In the genomic region with DNA sequence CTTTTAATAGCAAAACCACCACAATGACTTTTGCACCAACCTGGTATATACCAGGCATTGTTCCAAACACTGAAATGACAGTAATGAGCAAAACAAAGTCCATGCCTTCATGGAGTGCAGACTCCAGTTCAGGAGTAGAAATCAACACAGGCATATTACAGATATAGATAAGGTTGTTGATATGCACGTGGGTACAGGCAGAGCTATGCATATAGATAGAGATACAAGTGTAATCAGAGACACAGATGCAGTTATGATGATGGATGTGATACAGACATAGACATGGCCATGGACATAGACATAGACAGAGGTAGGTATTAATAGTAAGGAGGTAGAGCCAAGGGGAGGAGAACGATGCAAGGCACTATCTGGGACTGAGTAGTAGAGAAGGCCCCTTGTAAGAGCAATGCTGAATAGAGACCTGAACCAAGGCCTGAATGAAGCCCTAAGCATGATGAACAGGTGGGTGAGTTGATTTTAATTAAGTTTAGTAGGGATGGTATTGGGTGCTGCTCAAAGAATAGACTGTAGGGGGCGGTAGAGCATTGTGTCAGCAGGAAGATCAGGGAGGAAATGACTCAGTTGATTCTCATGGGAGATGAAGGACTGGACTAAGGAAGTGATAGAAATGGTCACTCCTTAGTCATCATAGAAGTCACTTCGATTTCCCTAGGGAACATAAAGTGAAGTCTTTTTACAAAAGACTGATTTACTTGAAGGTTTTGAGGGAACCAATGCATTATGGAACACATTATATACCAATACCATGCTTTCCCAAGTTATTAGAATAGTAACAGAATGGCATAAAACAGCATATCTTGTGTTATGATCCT, we compare ENCODE assay signal across 1 cellular context.
TF ChIP-seq lines count a peak whose summit lies in the region.

No MANE protein-coding gene starts in this region.

TF ChIP-seq in GM12878, 131 proteins besides CTCF, POLR2A, EP300 and RAD21 (continued from another document and continues in another):
- TF ChIP-seq, protein P1, sequence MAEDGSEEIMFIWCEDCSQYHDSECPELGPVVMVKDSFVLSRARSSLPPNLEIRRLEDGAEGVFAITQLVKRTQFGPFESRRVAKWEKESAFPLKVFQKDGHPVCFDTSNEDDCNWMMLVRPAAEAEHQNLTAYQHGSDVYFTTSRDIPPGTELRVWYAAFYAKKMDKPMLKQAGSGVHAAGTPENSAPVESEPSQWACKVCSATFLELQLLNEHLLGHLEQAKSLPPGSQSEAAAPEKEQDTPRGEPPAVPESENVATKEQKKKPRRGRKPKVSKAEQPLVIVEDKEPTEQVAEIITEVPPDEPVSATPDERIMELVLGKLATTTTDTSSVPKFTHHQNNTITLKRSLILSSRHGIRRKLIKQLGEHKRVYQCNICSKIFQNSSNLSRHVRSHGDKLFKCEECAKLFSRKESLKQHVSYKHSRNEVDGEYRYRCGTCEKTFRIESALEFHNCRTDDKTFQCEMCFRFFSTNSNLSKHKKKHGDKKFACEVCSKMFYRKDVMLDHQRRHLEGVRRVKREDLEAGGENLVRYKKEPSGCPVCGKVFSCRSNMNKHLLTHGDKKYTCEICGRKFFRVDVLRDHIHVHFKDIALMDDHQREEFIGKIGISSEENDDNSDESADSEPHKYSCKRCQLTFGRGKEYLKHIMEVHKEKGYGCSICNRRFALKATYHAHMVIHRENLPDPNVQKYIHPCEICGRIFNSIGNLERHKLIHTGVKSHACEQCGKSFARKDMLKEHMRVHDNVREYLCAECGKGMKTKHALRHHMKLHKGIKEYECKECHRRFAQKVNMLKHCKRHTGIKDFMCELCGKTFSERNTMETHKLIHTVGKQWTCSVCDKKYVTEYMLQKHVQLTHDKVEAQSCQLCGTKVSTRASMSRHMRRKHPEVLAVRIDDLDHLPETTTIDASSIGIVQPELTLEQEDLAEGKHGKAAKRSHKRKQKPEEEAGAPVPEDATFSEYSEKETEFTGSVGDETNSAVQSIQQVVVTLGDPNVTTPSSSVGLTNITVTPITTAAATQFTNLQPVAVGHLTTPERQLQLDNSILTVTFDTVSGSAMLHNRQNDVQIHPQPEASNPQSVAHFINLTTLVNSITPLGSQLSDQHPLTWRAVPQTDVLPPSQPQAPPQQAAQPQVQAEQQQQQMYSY (CRISPR knock-in tag; IDR thresholded peaks at IDR 0.05): no peak
- TF ChIP-seq YBX1 (IDR thresholded peaks at IDR 0.05) (no peak), CHD1 (IDR thresholded peaks at IDR 0.05; ENCODE audit: low read depth, low read length) (no peak), RELA (IDR thresholded peaks at IDR 0.05; ENCODE audit: borderline replicate concordance, partially characterized antibody) (no peak), PML (IDR thresholded peaks at IDR 0.05; ENCODE audit: low read length) (no peak), TCF12 (IDR thresholded peaks at IDR 0.05; ENCODE audit: low read depth, low read length) (no peak), NFXL1 (IDR thresholded peaks at IDR 0.05; ENCODE audit: borderline replicate concordance) (no peak), EED (IDR thresholded peaks at IDR 0.05; ENCODE audit: low read depth) (no peak), SMC3 (IDR thresholded peaks at IDR 0.05; ENCODE audit: borderline replicate concordance, low read length) (peak; percentile 41; the same call in 1 of the 2 replicates), JUND (IDR thresholded peaks at IDR 0.05; ENCODE audit: low read depth, low read length) (peak; percentile 66; the same call in 1 of the 2 replicates), EZH2 (IDR thresholded peaks at IDR 0.05; ENCODE audit: borderline replicate concordance, control insufficient read depth, low read depth, low read length) (no peak), JUNB (IDR thresholded peaks at IDR 0.05) (peak; percentile 83), NBN (IDR thresholded peaks at IDR 0.05) (0 out of 2 replicates have a peak, but pooled peaks have one; percentile 16), ZNF207 (IDR thresholded peaks at IDR 0.05; ENCODE audit: borderline replicate concordance) (no peak), KLF5 (IDR thresholded peaks at IDR 0.05; ENCODE audit: partially characterized antibody) (no peak), NR2F1 (conservative IDR thresholded peaks at IDR 0.05) (no peak), MYC (IDR thresholded peaks at IDR 0.05; ENCODE audit: insufficient read depth, insufficient read length, insufficient replicate concordance, low read length, severe bottlenecking) (no peak), PAX8 (IDR thresholded peaks at IDR 0.05) (no peak), RB1 (IDR thresholded peaks at IDR 0.05; ENCODE audit: borderline replicate concordance) (0 out of 2 replicates have a peak, but pooled peaks have one; percentile 39), MEF2A (IDR thresholded peaks at IDR 0.05; ENCODE audit: insufficient read depth, low read depth, low read length) (no peak), LARP7 (IDR thresholded peaks at IDR 0.05) (no peak)
- TF ChIP-seq, protein P2, sequence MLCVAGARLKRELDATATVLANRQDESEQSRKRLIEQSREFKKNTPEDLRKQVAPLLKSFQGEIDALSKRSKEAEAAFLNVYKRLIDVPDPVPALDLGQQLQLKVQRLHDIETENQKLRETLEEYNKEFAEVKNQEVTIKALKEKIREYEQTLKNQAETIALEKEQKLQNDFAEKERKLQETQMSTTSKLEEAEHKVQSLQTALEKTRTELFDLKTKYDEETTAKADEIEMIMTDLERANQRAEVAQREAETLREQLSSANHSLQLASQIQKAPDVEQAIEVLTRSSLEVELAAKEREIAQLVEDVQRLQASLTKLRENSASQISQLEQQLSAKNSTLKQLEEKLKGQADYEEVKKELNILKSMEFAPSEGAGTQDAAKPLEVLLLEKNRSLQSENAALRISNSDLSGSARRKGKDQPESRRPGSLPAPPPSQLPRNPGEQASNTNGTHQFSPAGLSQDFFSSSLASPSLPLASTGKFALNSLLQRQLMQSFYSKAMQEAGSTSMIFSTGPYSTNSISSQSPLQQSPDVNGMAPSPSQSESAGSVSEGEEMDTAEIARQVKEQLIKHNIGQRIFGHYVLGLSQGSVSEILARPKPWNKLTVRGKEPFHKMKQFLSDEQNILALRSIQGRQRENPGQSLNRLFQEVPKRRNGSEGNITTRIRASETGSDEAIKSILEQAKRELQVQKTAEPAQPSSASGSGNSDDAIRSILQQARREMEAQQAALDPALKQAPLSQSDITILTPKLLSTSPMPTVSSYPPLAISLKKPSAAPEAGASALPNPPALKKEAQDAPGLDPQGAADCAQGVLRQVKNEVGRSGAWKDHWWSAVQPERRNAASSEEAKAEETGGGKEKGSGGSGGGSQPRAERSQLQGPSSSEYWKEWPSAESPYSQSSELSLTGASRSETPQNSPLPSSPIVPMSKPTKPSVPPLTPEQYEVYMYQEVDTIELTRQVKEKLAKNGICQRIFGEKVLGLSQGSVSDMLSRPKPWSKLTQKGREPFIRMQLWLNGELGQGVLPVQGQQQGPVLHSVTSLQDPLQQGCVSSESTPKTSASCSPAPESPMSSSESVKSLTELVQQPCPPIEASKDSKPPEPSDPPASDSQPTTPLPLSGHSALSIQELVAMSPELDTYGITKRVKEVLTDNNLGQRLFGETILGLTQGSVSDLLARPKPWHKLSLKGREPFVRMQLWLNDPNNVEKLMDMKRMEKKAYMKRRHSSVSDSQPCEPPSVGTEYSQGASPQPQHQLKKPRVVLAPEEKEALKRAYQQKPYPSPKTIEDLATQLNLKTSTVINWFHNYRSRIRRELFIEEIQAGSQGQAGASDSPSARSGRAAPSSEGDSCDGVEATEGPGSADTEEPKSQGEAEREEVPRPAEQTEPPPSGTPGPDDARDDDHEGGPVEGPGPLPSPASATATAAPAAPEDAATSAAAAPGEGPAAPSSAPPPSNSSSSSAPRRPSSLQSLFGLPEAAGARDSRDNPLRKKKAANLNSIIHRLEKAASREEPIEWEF (IDR thresholded peaks at IDR 0.05; ENCODE audit: insufficient replicate concordance, low read depth, low read length): no peak
- TF ChIP-seq, protein P3, sequence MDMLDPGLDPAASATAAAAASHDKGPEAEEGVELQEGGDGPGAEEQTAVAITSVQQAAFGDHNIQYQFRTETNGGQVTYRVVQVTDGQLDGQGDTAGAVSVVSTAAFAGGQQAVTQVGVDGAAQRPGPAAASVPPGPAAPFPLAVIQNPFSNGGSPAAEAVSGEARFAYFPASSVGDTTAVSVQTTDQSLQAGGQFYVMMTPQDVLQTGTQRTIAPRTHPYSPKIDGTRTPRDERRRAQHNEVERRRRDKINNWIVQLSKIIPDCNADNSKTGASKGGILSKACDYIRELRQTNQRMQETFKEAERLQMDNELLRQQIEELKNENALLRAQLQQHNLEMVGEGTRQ (IDR thresholded peaks at IDR 0.05; ENCODE audit: borderline replicate concordance, low read depth, low read length): no peak
- TF ChIP-seq, protein P4, sequence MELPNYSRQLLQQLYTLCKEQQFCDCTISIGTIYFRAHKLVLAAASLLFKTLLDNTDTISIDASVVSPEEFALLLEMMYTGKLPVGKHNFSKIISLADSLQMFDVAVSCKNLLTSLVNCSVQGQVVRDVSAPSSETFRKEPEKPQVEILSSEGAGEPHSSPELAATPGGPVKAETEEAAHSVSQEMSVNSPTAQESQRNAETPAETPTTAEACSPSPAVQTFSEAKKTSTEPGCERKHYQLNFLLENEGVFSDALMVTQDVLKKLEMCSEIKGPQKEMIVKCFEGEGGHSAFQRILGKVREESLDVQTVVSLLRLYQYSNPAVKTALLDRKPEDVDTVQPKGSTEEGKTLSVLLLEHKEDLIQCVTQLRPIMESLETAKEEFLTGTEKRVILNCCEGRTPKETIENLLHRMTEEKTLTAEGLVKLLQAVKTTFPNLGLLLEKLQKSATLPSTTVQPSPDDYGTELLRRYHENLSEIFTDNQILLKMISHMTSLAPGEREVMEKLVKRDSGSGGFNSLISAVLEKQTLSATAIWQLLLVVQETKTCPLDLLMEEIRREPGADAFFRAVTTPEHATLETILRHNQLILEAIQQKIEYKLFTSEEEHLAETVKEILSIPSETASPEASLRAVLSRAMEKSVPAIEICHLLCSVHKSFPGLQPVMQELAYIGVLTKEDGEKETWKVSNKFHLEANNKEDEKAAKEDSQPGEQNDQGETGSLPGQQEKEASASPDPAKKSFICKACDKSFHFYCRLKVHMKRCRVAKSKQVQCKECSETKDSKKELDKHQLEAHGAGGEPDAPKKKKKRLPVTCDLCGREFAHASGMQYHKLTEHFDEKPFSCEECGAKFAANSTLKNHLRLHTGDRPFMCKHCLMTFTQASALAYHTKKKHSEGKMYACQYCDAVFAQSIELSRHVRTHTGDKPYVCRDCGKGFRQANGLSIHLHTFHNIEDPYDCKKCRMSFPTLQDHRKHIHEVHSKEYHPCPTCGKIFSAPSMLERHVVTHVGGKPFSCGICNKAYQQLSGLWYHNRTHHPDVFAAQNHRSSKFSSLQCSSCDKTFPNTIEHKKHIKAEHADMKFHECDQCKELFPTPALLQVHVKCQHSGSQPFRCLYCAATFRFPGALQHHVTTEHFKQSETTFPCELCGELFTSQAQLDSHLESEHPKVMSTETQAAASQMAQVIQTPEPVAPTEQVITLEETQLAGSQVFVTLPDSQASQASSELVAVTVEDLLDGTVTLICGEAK (IDR thresholded peaks at IDR 0.05; ENCODE audit: borderline replicate concordance): no peak
- TF ChIP-seq, protein P5, sequence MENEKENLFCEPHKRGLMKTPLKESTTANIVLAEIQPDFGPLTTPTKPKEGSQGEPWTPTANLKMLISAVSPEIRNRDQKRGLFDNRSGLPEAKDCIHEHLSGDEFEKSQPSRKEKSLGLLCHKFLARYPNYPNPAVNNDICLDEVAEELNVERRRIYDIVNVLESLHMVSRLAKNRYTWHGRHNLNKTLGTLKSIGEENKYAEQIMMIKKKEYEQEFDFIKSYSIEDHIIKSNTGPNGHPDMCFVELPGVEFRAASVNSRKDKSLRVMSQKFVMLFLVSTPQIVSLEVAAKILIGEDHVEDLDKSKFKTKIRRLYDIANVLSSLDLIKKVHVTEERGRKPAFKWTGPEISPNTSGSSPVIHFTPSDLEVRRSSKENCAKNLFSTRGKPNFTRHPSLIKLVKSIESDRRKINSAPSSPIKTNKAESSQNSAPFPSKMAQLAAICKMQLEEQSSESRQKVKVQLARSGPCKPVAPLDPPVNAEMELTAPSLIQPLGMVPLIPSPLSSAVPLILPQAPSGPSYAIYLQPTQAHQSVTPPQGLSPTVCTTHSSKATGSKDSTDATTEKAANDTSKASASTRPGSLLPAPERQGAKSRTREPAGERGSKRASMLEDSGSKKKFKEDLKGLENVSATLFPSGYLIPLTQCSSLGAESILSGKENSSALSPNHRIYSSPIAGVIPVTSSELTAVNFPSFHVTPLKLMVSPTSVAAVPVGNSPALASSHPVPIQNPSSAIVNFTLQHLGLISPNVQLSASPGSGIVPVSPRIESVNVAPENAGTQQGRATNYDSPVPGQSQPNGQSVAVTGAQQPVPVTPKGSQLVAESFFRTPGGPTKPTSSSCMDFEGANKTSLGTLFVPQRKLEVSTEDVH (IDR thresholded peaks at IDR 0.05; ENCODE audit: low read depth, partially characterized antibody): no peak
- TF ChIP-seq, protein P6, sequence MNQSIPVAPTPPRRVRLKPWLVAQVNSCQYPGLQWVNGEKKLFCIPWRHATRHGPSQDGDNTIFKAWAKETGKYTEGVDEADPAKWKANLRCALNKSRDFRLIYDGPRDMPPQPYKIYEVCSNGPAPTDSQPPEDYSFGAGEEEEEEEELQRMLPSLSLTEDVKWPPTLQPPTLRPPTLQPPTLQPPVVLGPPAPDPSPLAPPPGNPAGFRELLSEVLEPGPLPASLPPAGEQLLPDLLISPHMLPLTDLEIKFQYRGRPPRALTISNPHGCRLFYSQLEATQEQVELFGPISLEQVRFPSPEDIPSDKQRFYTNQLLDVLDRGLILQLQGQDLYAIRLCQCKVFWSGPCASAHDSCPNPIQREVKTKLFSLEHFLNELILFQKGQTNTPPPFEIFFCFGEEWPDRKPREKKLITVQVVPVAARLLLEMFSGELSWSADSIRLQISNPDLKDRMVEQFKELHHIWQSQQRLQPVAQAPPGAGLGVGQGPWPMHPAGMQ (IDR thresholded peaks at IDR 0.05; ENCODE audit: borderline replicate concordance): no peak
- TF ChIP-seq, protein P7, sequence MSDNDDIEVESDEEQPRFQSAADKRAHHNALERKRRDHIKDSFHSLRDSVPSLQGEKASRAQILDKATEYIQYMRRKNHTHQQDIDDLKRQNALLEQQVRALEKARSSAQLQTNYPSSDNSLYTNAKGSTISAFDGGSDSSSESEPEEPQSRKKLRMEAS (IDR thresholded peaks at IDR 0.05; ENCODE audit: low read depth, low read length): no peak
- TF ChIP-seq, protein P8, sequence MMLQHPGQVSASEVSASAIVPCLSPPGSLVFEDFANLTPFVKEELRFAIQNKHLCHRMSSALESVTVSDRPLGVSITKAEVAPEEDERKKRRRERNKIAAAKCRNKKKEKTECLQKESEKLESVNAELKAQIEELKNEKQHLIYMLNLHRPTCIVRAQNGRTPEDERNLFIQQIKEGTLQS (IDR thresholded peaks at IDR 0.05; ENCODE audit: borderline replicate concordance, extremely low read depth, low read depth, low read length): no peak
